ENCODE assay signal across 24 cellular contexts in genomic region chr10:51170518-51171245, GRCh38.
DNase-seq lines count a peak whose midpoint lies in the region; ATAC-seq, FAIRE-seq and TF ChIP-seq lines count a peak whose summit lies in the region.
"Had no signal": no experiment of that assay in that cellular context is flagged by ENCODE, and none has a peak within 500 bp of the region (broad histone marks: within the 10 kb centered on the region; RNA-seq: fewer than 3 reads in every experiment).

No MANE protein-coding gene starts in this region.

- H3K27ac ChIP-seq in osteoblast (ENCODE audit: low read depth, low read length) (peak overlapping the region; percentile 34), pancreas (no peak overlapping the region)
- H3K27ac ChIP-seq: body of pancreas, neutrophil had no signal

- H3K9me3 ChIP-seq in osteoblast (ENCODE audit: low read depth, low read length): no peaks in the 10 kb centered on the region
- H3K9me3 ChIP-seq in pancreas: no peaks in the 10 kb centered on the region
- H3K9me3 ChIP-seq: body of pancreas, esophagus muscularis mucosa, neutrophil had no signal

- H3K27me3 ChIP-seq in osteoblast (ENCODE audit: insufficient read depth, low read length): no peaks in the 10 kb centered on the region
- H3K27me3 ChIP-seq in pancreas: no peaks in the 10 kb centered on the region
- H3K27me3 ChIP-seq: body of pancreas, esophagus muscularis mucosa, neutrophil had no signal

- TF ChIP-seq CTCF in epithelial cell of esophagus (IDR thresholded peaks at IDR 0.05; ENCODE audit: insufficient read depth, low read depth, low read length, missing control alignments): no peak
- TF ChIP-seq CTCF in osteoblast (IDR thresholded peaks at IDR 0.05; ENCODE audit: extremely low read depth, low read depth, low read length): no peak
- TF ChIP-seq CTCF in pancreas (IDR thresholded peaks at IDR 0.05): no peak
- no peak for TF ChIP-seq CTCF in D721Med (IDR thresholded peaks at IDR 0.05; ENCODE audit: insufficient read depth, missing control alignments)

- DNase-seq in EH (ENCODE audit: low read depth) (peak; percentile 61), LHCN-M2 (ENCODE audit: low read depth) (peak; percentile 43), epithelial cell of esophagus (ENCODE audit: low read depth) (peak; percentile 43), osteoblast (ENCODE audit: insufficient read length, low spot score, missing footprints) (peak; percentile 32), pancreas (no peak), NCI-H146 (lab: John Stamatoyannopoulos, UW) (no peak), D721Med (ENCODE audit: insufficient read length, low spot score) (no peak), SHP77 treated with DMSO at 0.1 percent for 48 hours (lab: John Stamatoyannopoulos, UW) (no peak)
- DNase-seq: activated CD4-positive, alpha-beta T cell treated with anti-CD3 and anti-CD28 coated beads for 48 hours; body of pancreas; CD4-positive, CD25-positive, alpha-beta regulatory T cell; effector memory CD4-positive, alpha-beta T cell; GOT3; Kasumi-1; NCI-H1105 treated with DMSO at 0.1 percent for 48 hours; NCI-H526; stimulated activated CD4-positive, alpha-beta T cell treated with anti-CD3 and anti-CD28 coated beads, Interleukin-12 subunit alpha, Interleukin-12 subunit beta, amount 100 ng/mL, for 4 hours; stimulated activated CD8-positive, alpha-beta memory T cell treated with anti-CD3 and anti-CD28 coated beads, Interleukin-4, amount 100 ng/mL, for 48 hours; T-cell had no signal

- H3K79me2 ChIP-seq in osteoblast (ENCODE audit: insufficient read depth, low read length): no peaks in the 10 kb centered on the region

- H3K36me3 ChIP-seq in osteoblast (ENCODE audit: insufficient read depth, low read length) (no peaks in the 10 kb centered on the region), pancreas (no peaks in the 10 kb centered on the region)
- H3K36me3 ChIP-seq: esophagus muscularis mucosa, neutrophil had no signal

- no peak for ATAC-seq in pancreas
- ATAC-seq: body of pancreas, Right ventricle myocardium inferior, T-cell had no signal

- FAIRE-seq in pancreas (lab: Jason Lieb, UNC) (no peak), D721Med (lab: Jason Lieb, UNC) (no peak)
- FAIRE-seq: islet of Langerhans had no signal

- no peak overlapping the region for H3K4me2 ChIP-seq in osteoblast (ENCODE audit: insufficient read depth, low read length)

- 74 to 96% methylated on average over 2 of the region's 2 CpGs for WGBS in pancreas, 2 donors

- intact Hi-C loops in pancreas (cut with DNase I): no loop called here

- peaks cover 8% of the 10 kb centered on the region for H3K4me1 ChIP-seq in osteoblast (ENCODE audit: insufficient read depth, low read length)
- H3K4me1 ChIP-seq in pancreas: no peaks in the 10 kb centered on the region
- H3K4me1 ChIP-seq: body of pancreas, esophagus muscularis mucosa had no signal

- H2AFZ ChIP-seq in osteoblast (ENCODE audit: low read length): peak overlapping the region; percentile 24

- no peak overlapping the region for H3K4me3 ChIP-seq in epithelial cell of esophagus (ENCODE audit: low read length)
- H3K4me3 ChIP-seq in osteoblast (ENCODE audit: insufficient read depth, low read length): no peak overlapping the region
- no peak overlapping the region for H3K4me3 ChIP-seq in pancreas
- H3K4me3 ChIP-seq: body of pancreas, esophagus muscularis mucosa, lung had no signal

- no peaks in the 10 kb centered on the region for H4K20me1 ChIP-seq in osteoblast (ENCODE audit: insufficient read depth, low read length)

Comparison
In these comparisons a context has a peak if more than half of its experiments do, and no peak if none do; other contexts are left out.
1. DNase-seq: peak in EH (single experiment), LHCN-M2 (single experiment), epithelial cell of esophagus (single experiment) and osteoblast (single experiment); none in pancreas (0 of 6), NCI-H146 (single experiment), D721Med (single experiment) and SHP77 treated with DMSO at 0.1 percent for 48 hours (single experiment).